Comparison of ENCODE assay signal across 13 cellular contexts in the genomic region with DNA sequence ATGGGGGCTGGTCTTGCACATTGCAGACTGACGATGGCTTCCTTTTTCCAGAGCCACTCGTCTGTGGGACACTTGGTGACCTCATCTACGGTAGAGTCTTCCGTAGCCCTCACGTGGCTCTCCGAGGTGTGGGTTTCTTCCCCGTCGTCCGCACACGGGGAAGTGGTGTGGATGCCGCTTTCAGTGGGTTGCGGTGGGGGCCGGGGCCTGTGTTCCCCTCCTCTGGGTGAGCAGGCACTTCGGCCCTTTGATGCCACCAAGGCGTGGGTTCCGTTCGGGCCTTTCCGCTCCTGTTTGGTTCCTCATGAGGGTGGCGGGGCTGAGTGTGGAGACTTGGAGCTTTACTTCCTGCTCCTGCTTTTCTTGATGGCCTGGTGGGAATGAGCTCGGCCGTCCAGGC. TPM values are rescaled to one million over a fixed set of nuclear protein-coding genes. Genes with fewer than 3 reads are reported as not detected.
DNase-seq lines count a peak whose midpoint lies in the region; ATAC-seq and TF ChIP-seq lines count a peak whose summit lies in the region.
"Had no signal": no experiment of that assay in that cellular context is flagged by ENCODE, and none has a peak within 500 bp of the region (broad histone marks: within the 10 kb centered on the region; RNA-seq: fewer than 3 reads in every experiment).

No MANE protein-coding gene starts in this region.

- H3K9me3 ChIP-seq in IMR-90 (ENCODE audit: control insufficient read depth, insufficient read depth, low read length) (no peaks in the 10 kb centered on the region), thyroid gland (no peaks in the 10 kb centered on the region)

- ATAC-seq in IMR-90 (ENCODE audit: low read depth): no peak

- TF ChIP-seq CTCF in IMR-90 (conservative IDR thresholded peaks at IDR 0.05; ENCODE audit: low read depth, low read length) (no peak), brain (conservative IDR thresholded peaks at IDR 0.05) (no peak), glutamatergic neuron (IDR thresholded peaks at IDR 0.05; ENCODE audit: partially characterized antibody, unreplicated experiment) (no peak), thyroid gland (IDR thresholded peaks at IDR 0.05) (no peak)

- no peak overlapping the region for H2AK5ac ChIP-seq in IMR-90 (ENCODE audit: low read depth, low read length)

- no peaks in the 10 kb centered on the region for H3K9me1 ChIP-seq in IMR-90 (ENCODE audit: insufficient read depth, low read length)

- peaks cover 0 to 7% of the 10 kb centered on the region in 2 experiments; a peak in 1 of 4 replicates for H3K79me1 ChIP-seq in IMR-90 (ENCODE audit: low read depth in 1 of 2, low read length in 2 of 2)

- H3K27me3 Mint-ChIP-seq in brain: no peaks in the 10 kb centered on the region
- peaks cover 2% of the 10 kb centered on the region for H3K27me3 Mint-ChIP-seq in glutamatergic neuron (ENCODE audit: unreplicated experiment)
- H3K27me3 Mint-ChIP-seq: CD4-positive, CD25-positive, alpha-beta regulatory T cell had no signal

- no peak overlapping the region for H2AFZ ChIP-seq in IMR-90 (replicated peaks; ENCODE audit: low read length, poor library complexity)

- H3K14ac ChIP-seq in IMR-90 (replicated peaks; ENCODE audit: low read depth, low read length): no peak overlapping the region

- H3K27ac Mint-ChIP-seq in brain (peak overlapping the region in 3 of 5 experiments; percentile 33 to 96 (median 41)), glutamatergic neuron (ENCODE audit: unreplicated experiment) (peak overlapping the region; percentile 43)
- H3K27ac Mint-ChIP-seq: CD4-positive, CD25-positive, alpha-beta regulatory T cell had no signal

- dilution Hi-C loops in IMR-90 (cut with HindIII; ENCODE audit: low sequenced_read_pairs, unreplicated experiment): no loop called here

- peaks cover 0 to 1% (median 0%) of the 10 kb centered on the region in 5 experiments for H3K9me3 Mint-ChIP-seq in brain
- H3K9me3 Mint-ChIP-seq in glutamatergic neuron (ENCODE audit: unreplicated experiment): peaks cover 3% of the 10 kb centered on the region

- H3K4me3 Mint-ChIP-seq in brain (no peak overlapping the region), glutamatergic neuron (ENCODE audit: unreplicated experiment) (no peak overlapping the region)
- H3K4me3 Mint-ChIP-seq: CD4-positive, CD25-positive, alpha-beta regulatory T cell had no signal

- H3K4me1 ChIP-seq in IMR-90 (ENCODE audit: control insufficient read depth, insufficient read depth, low read length): peaks cover 2% of the 10 kb centered on the region; the same call in 1 of the 2 replicates
- peaks cover 15 to 29% of the 10 kb centered on the region in 2 donors for H3K4me1 ChIP-seq in thyroid gland

- POLR2A ChIA-PET in IMR-90 (lab: Charles Lee; ENCODE audit: unreplicated experiment): no interaction called here

- no peak for TF ChIP-seq RAD21 in IMR-90 (IDR thresholded peaks at IDR 0.05; ENCODE audit: low read length)

- no peak overlapping the region for H3K23ac ChIP-seq in IMR-90 (ENCODE audit: low read depth, low read length)

- H3K9ac ChIP-seq in IMR-90 (ENCODE audit: low read depth, low read length): no peak overlapping the region

- no peak overlapping the region for H2BK15ac ChIP-seq in IMR-90 (ENCODE audit: low read depth, low read length)

- peaks cover 9% of the 10 kb centered on the region; the same call in 1 of the 2 replicates for H3K36me3 ChIP-seq in IMR-90 (ENCODE audit: control insufficient read depth, insufficient read depth, low read length)
- H3K36me3 ChIP-seq in thyroid gland: no peaks in the 10 kb centered on the region

- H2BK120ac ChIP-seq in IMR-90 (ENCODE audit: low read depth, low read length): no peak overlapping the region

- no peak overlapping the region for H3K18ac ChIP-seq in IMR-90 (ENCODE audit: low read depth, low read length)

- peaks cover 34% of the 10 kb centered on the region for H3K36me3 Mint-ChIP-seq in brain
- H3K36me3 Mint-ChIP-seq in glutamatergic neuron (ENCODE audit: unreplicated experiment): no peaks in the 10 kb centered on the region
- H3K36me3 Mint-ChIP-seq: CD4-positive, CD25-positive, alpha-beta regulatory T cell had no signal

- 90% methylated on average over 14 of the region's 21 CpGs; no CpG with 5 or more reads in 1 of the 2 experiments for WGBS in IMR-90 (ENCODE audit: extremely low coverage in 2 of 2, insufficient read length in 1 of 2), 2 experiments
- 89 to 92% methylated on average over 16 to 21 of the region's 21 CpGs for WGBS in thyroid gland, 2 donors

- no peak overlapping the region for H3K4ac ChIP-seq in IMR-90 (ENCODE audit: low read depth, low read length)

- H3K4me3 ChIP-seq in IMR-90 (ENCODE audit: insufficient read depth, low read depth, low read length) (no peak overlapping the region), thyroid gland (replicated peaks in 1 of 3) (no peak overlapping the region)

- DNase-seq in IMR-90 (no peak), glutamatergic neuron (no peak), thyroid gland (no peak), anterior cingulate cortex (lab: John Stamatoyannopoulos, UW) (no peak), T-helper 9 cell (no peak), NCI-H2171 treated with DMSO at 0.1 percent for 48 hours (lab: John Stamatoyannopoulos, UW) (no peak), KG1 (lab: John Stamatoyannopoulos, UW) (no peak)
- DNase-seq: CD4-positive, CD25-positive, alpha-beta regulatory T cell; HCEC 1CT; NCI-H1436; NCI-H2029 treated with DMSO at 0.1 percent for 48 hours; NCI-H2227 treated with DMSO at 0.1 percent for 48 hours had no signal

- no peak overlapping the region for H4K91ac ChIP-seq in IMR-90 (ENCODE audit: insufficient read depth, low read depth, low read length)

- H4K8ac ChIP-seq in IMR-90 (ENCODE audit: low read depth in 2 of 2, low read length in 2 of 2): no peak overlapping the region

- peaks cover 51% of the 10 kb centered on the region for H3K4me1 Mint-ChIP-seq in brain
- peaks cover 29% of the 10 kb centered on the region for H3K4me1 Mint-ChIP-seq in glutamatergic neuron (ENCODE audit: low read depth, unreplicated experiment)

- CTCF ChIA-PET in IMR-90 (lab: Yijun Ruan, JAX): no interaction called here

- H4K20me1 ChIP-seq in IMR-90 (ENCODE audit: insufficient read depth, low read length): peaks cover 10% of the 10 kb centered on the region; the same call in 1 of the 2 replicates

- H3K27me3 ChIP-seq in IMR-90 (ENCODE audit: control insufficient read depth, insufficient read depth, low read length) (no peaks in the 10 kb centered on the region), thyroid gland (no peaks in the 10 kb centered on the region)

- H3K4me2 ChIP-seq in IMR-90 (ENCODE audit: low read depth, low read length): no peak overlapping the region

- H4K5ac ChIP-seq in IMR-90 (ENCODE audit: low read depth, low read length): no peak overlapping the region

- TF ChIP-seq POLR2A in IMR-90 (IDR thresholded peaks at IDR 0.05; ENCODE audit: low read depth, low read length) (no peak), thyroid gland (IDR thresholded peaks at IDR 0.05) (no peak)

- no peak overlapping the region for H3K27ac ChIP-seq in IMR-90 (ENCODE audit: insufficient read depth, low read length)
- H3K27ac ChIP-seq in thyroid gland: peak overlapping the region in 2 of 3 donors; percentile 71 to 89

- H2BK5ac ChIP-seq in IMR-90 (ENCODE audit: low read depth, low read length, poor library complexity, severe bottlenecking): no peak overlapping the region

- no peak overlapping the region for H2BK20ac ChIP-seq in IMR-90 (ENCODE audit: low read depth, low read length)

- peak overlapping the region; percentile 26 for H2AK9ac ChIP-seq in IMR-90 (replicated peaks; ENCODE audit: low read depth, low read length, poor library complexity)

- intact Hi-C loops in IMR-90 (cut with micrococcal nuclease): no loop called here
- intact Hi-C loops in thyroid gland (cut with DNase I): no loop called here

- in situ Hi-C loops in IMR-90 (cut with MboI; ENCODE audit: low sequenced_read_pairs): no loop called here

- H3K56ac ChIP-seq in IMR-90 (ENCODE audit: extremely low read depth, insufficient read depth, low read length): no peak overlapping the region

- no TSS peak for BruUV-seq in IMR-90 (replicated peaks; lab: Mats Ljungman, UMichigan)

TF ChIP-seq in IMR-90, 13 proteins besides CTCF, POLR2A, EP300 and RAD21:
- TF ChIP-seq BHLHE40 (IDR thresholded peaks at IDR 0.05; ENCODE audit: low read depth, low read length) (no peak), NFE2L2 (IDR thresholded peaks at IDR 0.05; ENCODE audit: low read depth, low read length) (no peak)
- TF ChIP-seq, protein P1, sequence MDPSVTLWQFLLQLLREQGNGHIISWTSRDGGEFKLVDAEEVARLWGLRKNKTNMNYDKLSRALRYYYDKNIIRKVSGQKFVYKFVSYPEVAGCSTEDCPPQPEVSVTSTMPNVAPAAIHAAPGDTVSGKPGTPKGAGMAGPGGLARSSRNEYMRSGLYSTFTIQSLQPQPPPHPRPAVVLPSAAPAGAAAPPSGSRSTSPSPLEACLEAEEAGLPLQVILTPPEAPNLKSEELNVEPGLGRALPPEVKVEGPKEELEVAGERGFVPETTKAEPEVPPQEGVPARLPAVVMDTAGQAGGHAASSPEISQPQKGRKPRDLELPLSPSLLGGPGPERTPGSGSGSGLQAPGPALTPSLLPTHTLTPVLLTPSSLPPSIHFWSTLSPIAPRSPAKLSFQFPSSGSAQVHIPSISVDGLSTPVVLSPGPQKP (IDR thresholded peaks at IDR 0.05; ENCODE audit: borderline replicate concordance, low read depth, low read length): no peak

RNA-seq across cellular contexts. Expression of a gene that starts 21.4 kb away (rescaled TPM):
- total RNA-seq in IMR-90 (2012; rRNA removed): 18.3 and 22.8 TPM in 2 replicates
- polyA plus RNA-seq in IMR-90 (2012; rRNA removed): 32.6 and 36.1 TPM in 2 replicates
- polyA plus RNA-seq in IMR-90 (2012; cell fraction: cytosol; rRNA removed): 27.3 and 38.0 TPM in 2 replicates
- 37.9 and 82.6 TPM in 2 replicates for polyA plus RNA-seq in IMR-90 (2012; cell fraction: nucleus; rRNA removed; ENCODE audit: low replicate concordance)
- 87.8 TPM for polyA plus RNA-seq in brain (ENCODE audit: insufficient read depth, low read depth, low replicate concordance)
- 252 TPM for total RNA-seq in glutamatergic neuron (ENCODE audit: unreplicated experiment)
- 10 to 100 TPM; 35.8 to 86.8 (median 42.1) TPM for total RNA-seq in thyroid gland
